Comparison of ENCODE assay signal across 27 cellular contexts in the genomic region with DNA sequence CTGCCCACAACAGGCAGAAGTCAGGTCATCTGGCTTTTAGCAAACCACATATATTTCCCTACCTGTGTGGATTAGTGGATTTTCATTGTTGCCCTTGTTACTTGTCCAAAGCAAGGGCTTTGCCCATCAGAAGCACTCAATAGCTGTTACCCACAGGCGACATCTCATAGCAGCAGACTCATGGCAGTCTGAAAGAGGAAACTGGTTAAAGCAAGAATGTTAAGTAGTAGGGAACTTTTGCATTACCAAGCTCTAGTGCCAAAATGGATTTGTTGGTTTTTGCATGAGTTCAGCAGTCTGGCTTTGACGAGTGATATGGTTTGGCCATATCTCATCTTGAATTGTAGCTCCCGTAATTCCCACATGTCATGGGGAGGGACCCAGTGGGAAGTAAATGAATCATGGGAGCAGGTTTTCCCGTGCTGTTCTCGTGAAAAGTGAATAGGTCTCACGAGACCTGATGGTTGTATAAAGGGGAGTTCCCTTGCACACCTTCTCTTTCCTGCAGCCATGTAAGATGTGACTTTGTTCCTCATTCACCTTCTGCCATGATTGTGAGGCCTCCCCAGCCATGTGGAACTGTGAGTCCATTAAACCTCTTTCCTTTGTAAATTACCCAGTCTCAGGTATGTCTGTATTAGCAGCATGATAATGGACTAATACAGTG.
DNase-seq lines count a peak whose midpoint lies in the region; ATAC-seq, FAIRE-seq and TF ChIP-seq lines count a peak whose summit lies in the region.
"Had no signal": no experiment of that assay in that cellular context is flagged by ENCODE, and none has a peak within 500 bp of the region (broad histone marks: within the 10 kb centered on the region; RNA-seq: fewer than 3 reads in every experiment).

No MANE protein-coding gene starts in this region.

- no peak overlapping the region for H3K4me2 ChIP-seq in GM12878 (ENCODE audit: control insufficient read depth, insufficient read depth)

- no peak for TF ChIP-seq EP300 in GM12878 (IDR thresholded peaks at IDR 0.05; ENCODE audit: borderline replicate concordance in 1 of 2, control insufficient read depth in 1 of 2, low read depth in 2 of 2, low read length in 2 of 2)

- no peak overlapping the region for H3K27ac ChIP-seq in GM12878 (ENCODE audit: control insufficient read depth, insufficient read depth)
- H3K27ac ChIP-seq: RWPE1 had no signal

- peak overlapping the region; percentile 91 to 98 (median 94) for H3K27ac Mint-ChIP-seq in IgD-negative memory B cell
- H3K27ac Mint-ChIP-seq in stimulated activated memory B cell treated with anti-CD40 and anti-IgM and Interleukin-4, amounts not matched to agents 10 μg/mL and 1 μg/mL and 100 μg/mL, for 72 hours: peak overlapping the region; percentile 88

- in situ Hi-C loops in GM12878 (cut with MboI): no loop called here

- H3K4me1 Mint-ChIP-seq in IgD-negative memory B cell: peaks cover 11 to 20% (median 11%) of the 10 kb centered on the region in 3 donors
- peaks cover 24% of the 10 kb centered on the region for H3K4me1 Mint-ChIP-seq in stimulated activated memory B cell treated with anti-CD40 and anti-IgM and Interleukin-4, amounts not matched to agents 10 μg/mL and 1 μg/mL and 100 μg/mL, for 72 hours

- RAD21 ChIA-PET in GM12878 (lab: Charles Lee; ENCODE audit: unreplicated experiment): no interaction called here

- SMC1A ChIA-PET in GM12878 (lab: Charles Lee; ENCODE audit: uncharacterized antibody, unreplicated experiment): interaction anchor here (1.4 kb wide), 1 partner anchor 19 kb away, joined by 3 read pairs; no protein-coding TSS in a partner anchor

- peaks cover 11% of the 10 kb centered on the region for H3K36me3 Mint-ChIP-seq in IgD-negative memory B cell
- peaks cover 28% of the 10 kb centered on the region for H3K36me3 Mint-ChIP-seq in stimulated activated memory B cell treated with anti-CD40 and anti-IgM and Interleukin-4, amounts not matched to agents 10 μg/mL and 1 μg/mL and 100 μg/mL, for 72 hours

- H4K20me1 ChIP-seq in GM12878 (ENCODE audit: control insufficient read depth, insufficient read depth): no peaks in the 10 kb centered on the region

- no peak overlapping the region for H3K9ac ChIP-seq in GM12878 (ENCODE audit: control insufficient read depth, insufficient read depth, low read length)

- TF ChIP-seq POLR2A in GM12891 (IDR thresholded peaks at IDR 0.05; ENCODE audit: low read depth, low read length) (no peak), GM12878 (IDR thresholded peaks at IDR 0.05; ENCODE audit: low read depth, low read length) (no peak)

- H3K9me3 ChIP-seq in GM12878 (replicated peaks; ENCODE audit: control insufficient read depth, insufficient read depth, low read length): no peaks in the 10 kb centered on the region; the same call in 2 of the 3 replicates
- H3K9me3 ChIP-seq: MG63 had no signal

- TF ChIP-seq RAD21 in GM12878 (IDR thresholded peaks at IDR 0.05; ENCODE audit: insufficient read depth, low read depth, low read length): no peak

- POLR2A ChIA-PET in GM12878 (lab: Charles Lee): no interaction called here

- FAIRE-seq in GM12891 (lab: Jason Lieb, UNC) (peak; percentile 31), GM12878 (lab: Jason Lieb, UNC) (no peak), frontal cortex (lab: Jason Lieb, UNC) (no peak)
- FAIRE-seq: A204.1, GM19239, HTR-8/SVneo had no signal

- no peak overlapping the region for H3K4me3 ChIP-seq in GM12878
- H3K4me3 ChIP-seq: MG63 had no signal

- H3K9me3 Mint-ChIP-seq in IgD-negative memory B cell: peaks cover 0 to 4% (median 4%) of the 10 kb centered on the region in 3 donors
- H3K9me3 Mint-ChIP-seq in stimulated activated memory B cell treated with anti-CD40 and anti-IgM and Interleukin-4, amounts not matched to agents 10 μg/mL and 1 μg/mL and 100 μg/mL, for 72 hours: peaks cover 3% of the 10 kb centered on the region

- H3K36me3 ChIP-seq in GM12878 (ENCODE audit: control insufficient read depth in 2 of 2, insufficient read depth in 2 of 2, low read length in 1 of 2): peaks cover 0 to 3% of the 10 kb centered on the region in 2 experiments; a peak in 1 of 4 replicates
- H3K36me3 ChIP-seq: MG63 had no signal

- peak; percentile 35; the same call in 1 of the 3 replicates for ATAC-seq in GM12878
- ATAC-seq in stimulated activated memory B cell treated with anti-CD40 and anti-IgM and Interleukin-4, amounts not matched to agents 10 μg/mL and 1 μg/mL and 100 μg/mL, for 72 hours: peak; percentile 69
- ATAC-seq: HCT116, Panc1 had no signal

- no peaks in the 10 kb centered on the region for H3K4me1 ChIP-seq in GM12878 (ENCODE audit: control insufficient read depth, insufficient read depth, low read length)

- H3K27me3 ChIP-seq in GM12878 (replicated peaks in 1 of 2; ENCODE audit: control insufficient read depth in 2 of 2, insufficient read depth in 2 of 2, low read length in 1 of 2): no peaks in the 10 kb centered on the region
- H3K27me3 ChIP-seq: MG63 had no signal

- no peak overlapping the region for H2AFZ ChIP-seq in GM12878 (ENCODE audit: control insufficient read depth, low read depth, low read length)

- no TSS peak for BruUV-seq in GM12878 (replicated peaks; lab: Mats Ljungman, UMichigan)

- no peaks in the 10 kb centered on the region for H3K79me2 ChIP-seq in GM12878 (ENCODE audit: control insufficient read depth, insufficient read depth, low read length)

- CTCF ChIA-PET in GM12878 (lab: Yijun Ruan, JAX): no interaction called here

- DNase-seq in GM12891 (ENCODE audit: insufficient read length, low spot score) (no peak), GM12878 (ENCODE audit: low read depth, low spot score) (no peak), frontal cortex (ENCODE audit: low spot score in 2 of 2) (no peak), NCI-H2227 (lab: John Stamatoyannopoulos, UW; ENCODE audit: unreplicated experiment) (no peak), NCI-H2029 treated with DMSO at 0.1 percent for 48 hours (lab: John Stamatoyannopoulos, UW) (no peak)
- DNase-seq: C1 segment of cervical spinal cord; CD4-positive, alpha-beta memory T cell; COR-L47; DMS53; KBM-7; MG63; NCI-H1105 treated with DMSO at 0.1 percent for 48 hours; NCI-H146; NCI-H1930; NCI-H446 treated with DMSO at 0.1 percent for 48 hours; NCI-H526; NCI-H82; NK-92 treated with Interleukin-12 subunit alpha and Interleukin-12 subunit beta, amount 100 ng/mL, for 24 hours; SHP77 had no signal

- TF ChIP-seq CTCF in GM12878 (IDR thresholded peaks at IDR 0.05 in 2 of 3, conservative IDR thresholded peaks at IDR 0.05 in 1 of 3; ENCODE audit: control insufficient read depth in 2 of 3, extremely low read depth in 1 of 3, insufficient read depth in 1 of 3, low read depth in 3 of 3, low read length in 3 of 3): no peak

- peak overlapping the region in 2 of 4 donors; percentile 11 to 81 for H3K4me3 Mint-ChIP-seq in IgD-negative memory B cell
- H3K4me3 Mint-ChIP-seq in stimulated activated memory B cell treated with anti-CD40 and anti-IgM and Interleukin-4, amounts not matched to agents 10 μg/mL and 1 μg/mL and 100 μg/mL, for 72 hours: no peak overlapping the region
- H3K4me3 Mint-ChIP-seq: CD4-positive, alpha-beta memory T cell had no signal

- WGBS in GM12878 (ENCODE audit: insufficient coverage, insufficient replicate concordance, low lambda C conversion rate, missing lambda C conversion rate): 42% methylated on average over 5 of the region's 6 CpGs

- intact Hi-C loops in GM12878 (cut with micrococcal nuclease; ENCODE audit: unreplicated experiment): no loop called here

- no peaks in the 10 kb centered on the region for H3K27me3 Mint-ChIP-seq in IgD-negative memory B cell
- no peaks in the 10 kb centered on the region for H3K27me3 Mint-ChIP-seq in stimulated activated memory B cell treated with anti-CD40 and anti-IgM and Interleukin-4, amounts not matched to agents 10 μg/mL and 1 μg/mL and 100 μg/mL, for 72 hours
- H3K27me3 Mint-ChIP-seq: CD4-positive, alpha-beta memory T cell had no signal

TF ChIP-seq in GM12891, 5 proteins besides CTCF, POLR2A, EP300 and RAD21:
- TF ChIP-seq PAX5 (IDR thresholded peaks at IDR 0.05; ENCODE audit: insufficient read depth, low read length, severe bottlenecking): no peak
- TF ChIP-seq POLR2AphosphoS5 (IDR thresholded peaks at IDR 0.05; ENCODE audit: low read depth, low read length): no peak
- TF ChIP-seq TAF1 (IDR thresholded peaks at IDR 0.05; ENCODE audit: low read depth, low read length): no peak
- TF ChIP-seq POU2F2 (IDR thresholded peaks at IDR 0.05; ENCODE audit: low read depth, low read length): no peak

TF ChIP-seq in GM12878, 131 proteins besides CTCF, POLR2A, EP300 and RAD21 (continues in another document):
- no peak for TF ChIP-seq LARP7 (IDR thresholded peaks at IDR 0.05)
- no peak for TF ChIP-seq TCF3 (IDR thresholded peaks at IDR 0.05; ENCODE audit: borderline replicate concordance, insufficient read depth, low read depth, low read length)
- TF ChIP-seq SUPT20H (IDR thresholded peaks at IDR 0.05; ENCODE audit: borderline replicate concordance, control insufficient read depth, low read depth, low read length): no peak
- TF ChIP-seq, protein P1, sequence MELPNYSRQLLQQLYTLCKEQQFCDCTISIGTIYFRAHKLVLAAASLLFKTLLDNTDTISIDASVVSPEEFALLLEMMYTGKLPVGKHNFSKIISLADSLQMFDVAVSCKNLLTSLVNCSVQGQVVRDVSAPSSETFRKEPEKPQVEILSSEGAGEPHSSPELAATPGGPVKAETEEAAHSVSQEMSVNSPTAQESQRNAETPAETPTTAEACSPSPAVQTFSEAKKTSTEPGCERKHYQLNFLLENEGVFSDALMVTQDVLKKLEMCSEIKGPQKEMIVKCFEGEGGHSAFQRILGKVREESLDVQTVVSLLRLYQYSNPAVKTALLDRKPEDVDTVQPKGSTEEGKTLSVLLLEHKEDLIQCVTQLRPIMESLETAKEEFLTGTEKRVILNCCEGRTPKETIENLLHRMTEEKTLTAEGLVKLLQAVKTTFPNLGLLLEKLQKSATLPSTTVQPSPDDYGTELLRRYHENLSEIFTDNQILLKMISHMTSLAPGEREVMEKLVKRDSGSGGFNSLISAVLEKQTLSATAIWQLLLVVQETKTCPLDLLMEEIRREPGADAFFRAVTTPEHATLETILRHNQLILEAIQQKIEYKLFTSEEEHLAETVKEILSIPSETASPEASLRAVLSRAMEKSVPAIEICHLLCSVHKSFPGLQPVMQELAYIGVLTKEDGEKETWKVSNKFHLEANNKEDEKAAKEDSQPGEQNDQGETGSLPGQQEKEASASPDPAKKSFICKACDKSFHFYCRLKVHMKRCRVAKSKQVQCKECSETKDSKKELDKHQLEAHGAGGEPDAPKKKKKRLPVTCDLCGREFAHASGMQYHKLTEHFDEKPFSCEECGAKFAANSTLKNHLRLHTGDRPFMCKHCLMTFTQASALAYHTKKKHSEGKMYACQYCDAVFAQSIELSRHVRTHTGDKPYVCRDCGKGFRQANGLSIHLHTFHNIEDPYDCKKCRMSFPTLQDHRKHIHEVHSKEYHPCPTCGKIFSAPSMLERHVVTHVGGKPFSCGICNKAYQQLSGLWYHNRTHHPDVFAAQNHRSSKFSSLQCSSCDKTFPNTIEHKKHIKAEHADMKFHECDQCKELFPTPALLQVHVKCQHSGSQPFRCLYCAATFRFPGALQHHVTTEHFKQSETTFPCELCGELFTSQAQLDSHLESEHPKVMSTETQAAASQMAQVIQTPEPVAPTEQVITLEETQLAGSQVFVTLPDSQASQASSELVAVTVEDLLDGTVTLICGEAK (IDR thresholded peaks at IDR 0.05; ENCODE audit: borderline replicate concordance): no peak
- TF ChIP-seq TARDBP (IDR thresholded peaks at IDR 0.05; ENCODE audit: borderline replicate concordance): no peak
- TF ChIP-seq ESRRA (IDR thresholded peaks at IDR 0.05; ENCODE audit: low read length): no peak
